Comparison of ENCODE assay signal across 9 cellular contexts in genomic region chr14:99035712-99036593, GRCh38.
DNase-seq lines count a peak whose midpoint lies in the region; ATAC-seq, FAIRE-seq and TF ChIP-seq lines count a peak whose summit lies in the region.
"Had no signal": no experiment of that assay in that cellular context is flagged by ENCODE, and none has a peak within 500 bp of the region (broad histone marks: within the 10 kb centered on the region; RNA-seq: fewer than 3 reads in every experiment).

No MANE protein-coding gene starts in this region.

- 51% methylated on average over 29 of the region's 29 CpGs for WGBS in HUES64
- 44% methylated on average over 29 of the region's 29 CpGs for WGBS in liver
- 30 to 40% methylated on average over 4 to 29 of the region's 29 CpGs for WGBS in transverse colon (ENCODE audit: low coverage in 1 of 2), 2 donors

- TF ChIP-seq RAD21 in liver (IDR thresholded peaks at IDR 0.05), result no peak

- DNase-seq in coronary artery (ENCODE audit: low spot score) (peak; percentile 97), transverse colon (peak; percentile 57), NCI-H2227 treated with DMSO at 0.1 percent for 48 hours (lab: John Stamatoyannopoulos, UW) (no peak), GM12891 (ENCODE audit: insufficient read length, low spot score) (no peak)

- H3K9ac ChIP-seq in HUES64 (ENCODE audit: low read depth, low read length) (peak overlapping the region; percentile 62; the same call in 1 of the 2 replicates), liver (ENCODE audit: low read depth in 1 of 2, low read length in 2 of 2) (no peak overlapping the region)
- H3K9ac ChIP-seq: KMS-11 had no signal

- no peaks in the 10 kb centered on the region for H3K36me3 ChIP-seq in HUES64 (ENCODE audit: insufficient read depth, low read length)
- no peaks in the 10 kb centered on the region for H3K36me3 ChIP-seq in liver (ENCODE audit: control insufficient read depth in 4 of 4, insufficient read depth in 3 of 4, low read depth in 1 of 4, low read length in 3 of 4)
- no peaks in the 10 kb centered on the region for H3K36me3 ChIP-seq in transverse colon

- no peak for ATAC-seq in GM21619 (IDR thresholded peaks at IDR 0.05; ENCODE audit: unreplicated experiment)

- no peak for TF ChIP-seq CTCF in coronary artery (IDR thresholded peaks at IDR 0.05)
- TF ChIP-seq CTCF in liver (IDR thresholded peaks at IDR 0.05; ENCODE audit: low read depth, low read length, missing input control), result no peak
- TF ChIP-seq CTCF in transverse colon (IDR thresholded peaks at IDR 0.05), result no peak

- H3K27ac ChIP-seq in HUES64 (ENCODE audit: low read depth, low read length) (peak overlapping the region; percentile 42; the same call in 1 of the 2 replicates), coronary artery (peak overlapping the region; percentile 76 to 85), liver (ENCODE audit: low read depth in 1 of 2, low read length in 2 of 2) (peak overlapping the region; percentile 13 to 41), transverse colon (peak overlapping the region; percentile 53 to 69 (median 63))
- H3K27ac ChIP-seq: KMS-11 had no signal

- H3K27me3 ChIP-seq in HUES64 (ENCODE audit: insufficient read depth, low read length) (no peaks in the 10 kb centered on the region), liver (ENCODE audit: control insufficient read depth in 4 of 4, insufficient read depth in 4 of 4, low read length in 3 of 4) (no peaks in the 10 kb centered on the region), transverse colon (no peaks in the 10 kb centered on the region)

- H3K4me3 ChIP-seq in HUES64 (ENCODE audit: low read length), result no peak overlapping the region
- H3K4me3 ChIP-seq in coronary artery, result peak overlapping the region; percentile 67
- H3K4me3 ChIP-seq in liver (ENCODE audit: low read depth in 1 of 3, low read length in 3 of 3), result no peak overlapping the region
- no peak overlapping the region for H3K4me3 ChIP-seq in transverse colon

- in situ Hi-C loops in transverse colon (cut with MboI; ENCODE audit: low pct_ligation_motif_present in 1 of 4, low pct_unique_long_range_greater_than_20kb in 1 of 4, low sequenced_read_pairs in 3 of 4), result no loop called here

- H3K9me3 ChIP-seq in HUES64 (ENCODE audit: insufficient read depth, low read depth, low read length) (no peaks in the 10 kb centered on the region), liver (ENCODE audit: control insufficient read depth in 4 of 4, low read length in 3 of 4) (no peaks in the 10 kb centered on the region), transverse colon (no peaks in the 10 kb centered on the region)

- no peak for TF ChIP-seq EP300 in transverse colon (IDR thresholded peaks at IDR 0.05; ENCODE audit: low read depth)

- intact Hi-C loops in transverse colon (cut with DNase I; ENCODE audit: low total_unique reads), result no loop called here

- TF ChIP-seq POLR2A in transverse colon (IDR thresholded peaks at IDR 0.05), result no peak
- no peak for TF ChIP-seq POLR2A in GM12891 (IDR thresholded peaks at IDR 0.05; ENCODE audit: low read depth, low read length)

- H3K4me1 ChIP-seq in HUES64 (ENCODE audit: insufficient read depth, low read length), result peaks cover 6% of the 10 kb centered on the region
- no peaks in the 10 kb centered on the region for H3K4me1 ChIP-seq in liver (ENCODE audit: control insufficient read depth in 4 of 4, insufficient read depth in 4 of 4, low read length in 3 of 4)
- H3K4me1 ChIP-seq in transverse colon, result peaks cover 0 to 8% (median 0%) of the 10 kb centered on the region in 4 donors

- FAIRE-seq in GM12891 (lab: Jason Lieb, UNC), result no peak
- FAIRE-seq: colon had no signal

TF ChIP-seq in liver, 16 proteins besides CTCF, POLR2A, EP300 and RAD21 (continues in another document):
- TF ChIP-seq YY1 (IDR thresholded peaks at IDR 0.05) (no peak), NR2F2 (IDR thresholded peaks at IDR 0.05) (no peak), FOXA2 (IDR thresholded peaks at IDR 0.05) (no peak), RXRA (IDR thresholded peaks at IDR 0.05) (no peak), MAX (IDR thresholded peaks at IDR 0.05) (no peak), ZBTB33 (IDR thresholded peaks at IDR 0.05) (no peak), GABPA (IDR thresholded peaks at IDR 0.05 in 1 of 2, conservative IDR thresholded peaks at IDR 0.05 in 1 of 2) (no peak), EGR1 (IDR thresholded peaks at IDR 0.05; ENCODE audit: low read depth in 2 of 2) (no peak), HNF4G (IDR thresholded peaks at IDR 0.05) (no peak), HNF4A (conservative IDR thresholded peaks at IDR 0.05) (no peak), JUND (IDR thresholded peaks at IDR 0.05) (no peak), FOXA1 (IDR thresholded peaks at IDR 0.05) (no peak), SP1 (IDR thresholded peaks at IDR 0.05) (no peak)

TF ChIP-seq in GM12891, 5 proteins besides CTCF, POLR2A, EP300 and RAD21:
- TF ChIP-seq POLR2AphosphoS5 (IDR thresholded peaks at IDR 0.05; ENCODE audit: low read depth, low read length), result no peak
- TF ChIP-seq POU2F2 (IDR thresholded peaks at IDR 0.05; ENCODE audit: low read depth, low read length), result no peak
- TF ChIP-seq TAF1 (IDR thresholded peaks at IDR 0.05; ENCODE audit: low read depth, low read length), result no peak
- TF ChIP-seq SPI1 (IDR thresholded peaks at IDR 0.05; ENCODE audit: low read depth, low read length), result no peak
- TF ChIP-seq PAX5 (IDR thresholded peaks at IDR 0.05; ENCODE audit: insufficient read depth, low read length, severe bottlenecking), result no peak

Comparison
In these comparisons a context has a peak if more than half of its experiments do, and no peak if none do; other contexts are left out.
1. H3K27ac ChIP-seq: peak in every context shown above with its lines; median percentile 80 in coronary artery; 63 in transverse colon; 42 in HUES64; 27 in liver.
2. DNase-seq: peak in coronary artery (single experiment) and transverse colon (single experiment); none in NCI-H2227 treated with DMSO at 0.1 percent for 48 hours (single experiment) and GM12891 (single experiment).